1 cellular context compared by ENCODE assay signal in the genomic region with DNA sequence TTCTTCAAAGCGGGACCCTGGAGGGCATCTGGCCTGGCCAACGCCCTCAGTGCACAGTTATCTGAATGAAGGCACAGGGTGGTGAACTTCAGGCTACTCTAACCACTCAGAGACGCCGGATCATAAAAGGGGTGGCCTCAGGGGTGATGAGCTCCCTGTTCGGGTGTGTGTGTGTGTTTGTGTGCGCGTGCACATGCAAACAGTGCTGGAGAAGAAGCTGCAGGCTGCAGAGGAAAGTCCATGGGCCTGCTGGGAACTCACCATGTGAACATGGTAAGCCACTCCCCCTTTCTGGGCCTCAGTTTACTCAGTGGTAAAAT.
TF ChIP-seq lines count a peak whose summit lies in the region.

No MANE protein-coding gene starts in this region.

TF ChIP-seq in SK-N-SH treated with all-trans-retinoic acid at 6 μM for 48 hours, 23 proteins besides CTCF, POLR2A, EP300 and RAD21 (continued from another document):
- TF ChIP-seq, protein P1, sequence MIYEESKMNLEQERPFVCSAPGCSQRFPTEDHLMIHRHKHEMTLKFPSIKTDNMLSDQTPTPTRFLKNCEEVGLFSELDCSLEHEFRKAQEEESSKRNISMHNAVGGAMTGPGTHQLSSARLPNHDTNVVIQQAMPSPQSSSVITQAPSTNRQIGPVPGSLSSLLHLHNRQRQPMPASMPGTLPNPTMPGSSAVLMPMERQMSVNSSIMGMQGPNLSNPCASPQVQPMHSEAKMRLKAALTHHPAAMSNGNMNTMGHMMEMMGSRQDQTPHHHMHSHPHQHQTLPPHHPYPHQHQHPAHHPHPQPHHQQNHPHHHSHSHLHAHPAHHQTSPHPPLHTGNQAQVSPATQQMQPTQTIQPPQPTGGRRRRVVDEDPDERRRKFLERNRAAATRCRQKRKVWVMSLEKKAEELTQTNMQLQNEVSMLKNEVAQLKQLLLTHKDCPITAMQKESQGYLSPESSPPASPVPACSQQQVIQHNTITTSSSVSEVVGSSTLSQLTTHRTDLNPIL (CRISPR knock-in tag; IDR thresholded peaks at IDR 0.05; ENCODE audit: low read depth), result no peak
